Comparison of ENCODE assay signal across 22 cellular contexts in genomic region chr5:156272139-156272538, GRCh38. TPM values are rescaled to one million over a fixed set of nuclear protein-coding genes. Genes with fewer than 3 reads are reported as not detected.
"Had no signal": no experiment of that assay in that cellular context is flagged by ENCODE, and none has a peak within 500 bp of the region (broad histone marks: within the 10 kb centered on the region; RNA-seq: fewer than 3 reads in every experiment).

No MANE protein-coding gene starts in this region.

- H3K27me3 ChIP-seq: pancreas, sigmoid colon, spleen, suprapubic skin, tibial nerve, upper lobe of right lung had no signal

- H3K9me3 ChIP-seq: pancreas, prostate gland, sigmoid colon, suprapubic skin, upper lobe of right lung had no signal

- H3K4me1 ChIP-seq: lower lobe of right lung, pancreas, prostate gland, sigmoid colon, spleen, suprapubic skin, tibial nerve, upper lobe of right lung had no signal

- FAIRE-seq: keratinocyte, pancreas, small intestine, urothelium cell line had no signal

- ATAC-seq: lower lobe of right lung; naive thymus-derived CD8-positive, alpha-beta T cell; pancreas; stimulated activated effector memory CD8-positive, alpha-beta T cell treated with anti-CD3 and anti-CD28 coated beads, Interleukin-12 subunit alpha, Interleukin-12 subunit beta, amount 100 ng/mL, for 72 hours; upper lobe of right lung had no signal

- DNase-seq: glutamatergic neuron; hippocampal formation; kidney glomerular epithelial cell; lower lobe of right lung; mammary epithelial cell; mesenchymal stem cell; naive thymus-derived CD8-positive, alpha-beta T cell; nucleus accumbens; pancreas; posterior cingulate gyrus; sigmoid colon; small intestine; spleen; stimulated activated CD4-positive, alpha-beta T cell treated with anti-CD3 and anti-CD28 coated beads, Interleukin-4, amount 100 ng/mL, for 24 hours; stimulated activated naive CD4-positive, alpha-beta T cell; upper lobe of right lung had no signal

- H3K27ac ChIP-seq: lower lobe of right lung, pancreas, prostate gland, sigmoid colon, spleen, suprapubic skin, tibial nerve, upper lobe of right lung had no signal

- H3K4me3 ChIP-seq: lower lobe of right lung, pancreas, prostate gland, sigmoid colon, spleen, suprapubic skin, tibial nerve, upper lobe of right lung had no signal

- H3K36me3 ChIP-seq: lower lobe of right lung, pancreas, prostate gland, sigmoid colon, spleen, suprapubic skin, tibial nerve, upper lobe of right lung had no signal

RNA-seq across cellular contexts. Expression of gene SGCD, which starts 54.8 kb away (rescaled TPM):
- polyA plus RNA-seq: keratinocyte, mammary epithelial cell had no signal
